ENCODE assay signal across 1 cellular context in the genomic region with DNA sequence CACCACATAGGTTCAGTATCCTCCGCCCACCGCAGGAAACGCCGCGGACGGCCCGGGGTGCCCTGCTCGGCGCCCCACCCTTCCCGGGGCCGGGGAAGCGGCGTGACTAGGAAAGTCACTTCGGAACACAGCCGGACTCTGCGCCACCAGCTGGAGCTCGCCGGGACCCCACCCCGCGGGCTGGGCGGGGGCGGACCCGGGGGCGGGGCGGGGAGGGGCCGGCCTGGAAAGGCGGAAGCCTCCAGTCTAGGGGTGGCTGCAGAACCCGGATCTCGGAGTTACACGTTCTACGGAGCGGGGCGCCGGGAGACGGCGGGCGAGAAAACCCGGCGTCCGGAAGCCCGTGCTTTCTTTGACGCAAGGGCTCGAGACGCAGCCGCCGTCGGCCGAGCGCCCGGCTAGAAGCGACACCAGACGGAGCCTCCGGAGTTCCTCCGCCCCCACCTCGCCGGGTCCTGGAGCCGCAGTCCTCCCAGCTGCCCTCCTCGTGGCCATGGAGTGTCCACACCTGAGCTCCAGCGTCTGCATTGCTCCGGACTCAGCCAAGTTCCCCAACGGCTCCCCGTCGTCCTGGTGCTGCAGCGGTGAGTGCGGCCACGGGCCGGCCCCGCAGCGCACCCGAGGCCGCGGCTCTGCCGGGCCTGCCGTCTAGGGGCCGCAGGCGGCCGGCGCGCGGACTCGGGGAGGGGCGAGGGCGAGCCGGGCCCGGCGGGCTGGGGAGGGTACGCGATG.
TF ChIP-seq lines count a peak whose summit lies in the region.

A gene with protein sequence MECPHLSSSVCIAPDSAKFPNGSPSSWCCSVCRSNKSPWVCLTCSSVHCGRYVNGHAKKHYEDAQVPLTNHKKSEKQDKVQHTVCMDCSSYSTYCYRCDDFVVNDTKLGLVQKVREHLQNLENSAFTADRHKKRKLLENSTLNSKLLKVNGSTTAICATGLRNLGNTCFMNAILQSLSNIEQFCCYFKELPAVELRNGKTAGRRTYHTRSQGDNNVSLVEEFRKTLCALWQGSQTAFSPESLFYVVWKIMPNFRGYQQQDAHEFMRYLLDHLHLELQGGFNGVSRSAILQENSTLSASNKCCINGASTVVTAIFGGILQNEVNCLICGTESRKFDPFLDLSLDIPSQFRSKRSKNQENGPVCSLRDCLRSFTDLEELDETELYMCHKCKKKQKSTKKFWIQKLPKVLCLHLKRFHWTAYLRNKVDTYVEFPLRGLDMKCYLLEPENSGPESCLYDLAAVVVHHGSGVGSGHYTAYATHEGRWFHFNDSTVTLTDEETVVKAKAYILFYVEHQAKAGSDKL (plus strand): TSS at position 347 of the 732 bp plus-strand sequence. CDS start 147 bp downstream, at position 494.

TF ChIP-seq in SK-N-SH, 30 proteins besides CTCF, POLR2A, EP300 and RAD21 (continued from another document):
- TF ChIP-seq PBX3 (IDR thresholded peaks at IDR 0.05) (0 out of 2 replicates have a peak, but pooled peaks have one; percentile 30), RCOR1 (IDR thresholded peaks at IDR 0.05; ENCODE audit: low read length) (peak; percentile 77; the same call in 1 of the 2 replicates), NFIC (IDR thresholded peaks at IDR 0.05; ENCODE audit: borderline replicate concordance) (no peak; the same call in 1 of the 2 replicates), YY1 (IDR thresholded peaks at IDR 0.05; ENCODE audit: low read depth) (peak; percentile 73; the same call in 1 of the 2 replicates), GABPA (IDR thresholded peaks at IDR 0.05; ENCODE audit: low read depth) (peak; percentile 50; the same call in 1 of the 2 replicates), MXI1 (IDR thresholded peaks at IDR 0.05; ENCODE audit: low read depth, low read length) (peak; percentile 88; the same call in 1 of the 2 replicates), EZH2phosphoT487 (IDR thresholded peaks at IDR 0.05; ENCODE audit: borderline replicate concordance, low read depth) (no peak), TAF1 (IDR thresholded peaks at IDR 0.05; ENCODE audit: borderline replicate concordance, low read depth, low read length) (peak; percentile 91), IRF3 (IDR thresholded peaks at IDR 0.05; ENCODE audit: low read depth, low read length) (no peak), JUND (IDR thresholded peaks at IDR 0.05) (peak; percentile 89), RFX5 (IDR thresholded peaks at IDR 0.05; ENCODE audit: low read length) (peak; percentile 86)
- TF ChIP-seq, protein P1, sequence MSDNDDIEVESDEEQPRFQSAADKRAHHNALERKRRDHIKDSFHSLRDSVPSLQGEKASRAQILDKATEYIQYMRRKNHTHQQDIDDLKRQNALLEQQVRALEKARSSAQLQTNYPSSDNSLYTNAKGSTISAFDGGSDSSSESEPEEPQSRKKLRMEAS (IDR thresholded peaks at IDR 0.05; ENCODE audit: low read depth), result peak; percentile 84
TF ChIP-seq in SK-N-SH: peak in this region for 16.
